Comparison of ENCODE assay signal across 1 cellular context in the genomic region with DNA sequence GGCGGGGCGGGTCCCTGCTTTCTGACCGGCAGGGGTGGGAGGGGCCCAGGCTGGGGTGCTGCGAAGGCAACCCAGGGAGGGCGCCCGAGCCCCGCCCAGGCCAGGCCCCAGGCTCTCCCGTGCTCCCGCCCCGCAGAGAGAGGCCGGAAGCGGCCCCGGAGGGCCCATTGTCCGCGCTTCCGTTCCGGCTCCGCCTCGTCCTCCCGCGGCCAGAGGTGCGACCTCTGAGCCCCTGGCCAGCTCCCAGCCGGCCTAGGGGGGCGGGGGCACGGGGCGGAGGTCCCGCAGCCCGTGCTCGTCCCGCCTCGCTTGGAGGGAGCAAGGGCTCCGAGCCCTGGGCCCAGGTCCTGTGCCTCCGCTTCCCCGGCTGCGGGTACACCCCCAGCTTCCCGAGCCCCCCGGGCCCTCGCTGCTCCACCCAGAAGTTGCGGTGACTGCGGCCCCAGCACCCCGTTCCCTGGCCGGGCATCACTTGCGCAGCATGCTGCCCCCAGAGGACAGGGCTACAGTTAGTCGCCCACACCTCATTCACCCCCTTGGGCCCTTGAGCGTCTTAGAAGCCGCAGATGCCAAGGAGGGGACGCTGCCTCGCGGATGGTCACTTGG.
A peak's percentile ranks its signal among the peaks of the same experiment; 100 is the strongest.
TF ChIP-seq lines count a peak whose summit lies in the region.

No MANE protein-coding gene starts in this region.

TF ChIP-seq in K562, 482 proteins besides CTCF, POLR2A, EP300 and RAD21 (continued from another document and continues in another):
- TF ChIP-seq, protein P1, sequence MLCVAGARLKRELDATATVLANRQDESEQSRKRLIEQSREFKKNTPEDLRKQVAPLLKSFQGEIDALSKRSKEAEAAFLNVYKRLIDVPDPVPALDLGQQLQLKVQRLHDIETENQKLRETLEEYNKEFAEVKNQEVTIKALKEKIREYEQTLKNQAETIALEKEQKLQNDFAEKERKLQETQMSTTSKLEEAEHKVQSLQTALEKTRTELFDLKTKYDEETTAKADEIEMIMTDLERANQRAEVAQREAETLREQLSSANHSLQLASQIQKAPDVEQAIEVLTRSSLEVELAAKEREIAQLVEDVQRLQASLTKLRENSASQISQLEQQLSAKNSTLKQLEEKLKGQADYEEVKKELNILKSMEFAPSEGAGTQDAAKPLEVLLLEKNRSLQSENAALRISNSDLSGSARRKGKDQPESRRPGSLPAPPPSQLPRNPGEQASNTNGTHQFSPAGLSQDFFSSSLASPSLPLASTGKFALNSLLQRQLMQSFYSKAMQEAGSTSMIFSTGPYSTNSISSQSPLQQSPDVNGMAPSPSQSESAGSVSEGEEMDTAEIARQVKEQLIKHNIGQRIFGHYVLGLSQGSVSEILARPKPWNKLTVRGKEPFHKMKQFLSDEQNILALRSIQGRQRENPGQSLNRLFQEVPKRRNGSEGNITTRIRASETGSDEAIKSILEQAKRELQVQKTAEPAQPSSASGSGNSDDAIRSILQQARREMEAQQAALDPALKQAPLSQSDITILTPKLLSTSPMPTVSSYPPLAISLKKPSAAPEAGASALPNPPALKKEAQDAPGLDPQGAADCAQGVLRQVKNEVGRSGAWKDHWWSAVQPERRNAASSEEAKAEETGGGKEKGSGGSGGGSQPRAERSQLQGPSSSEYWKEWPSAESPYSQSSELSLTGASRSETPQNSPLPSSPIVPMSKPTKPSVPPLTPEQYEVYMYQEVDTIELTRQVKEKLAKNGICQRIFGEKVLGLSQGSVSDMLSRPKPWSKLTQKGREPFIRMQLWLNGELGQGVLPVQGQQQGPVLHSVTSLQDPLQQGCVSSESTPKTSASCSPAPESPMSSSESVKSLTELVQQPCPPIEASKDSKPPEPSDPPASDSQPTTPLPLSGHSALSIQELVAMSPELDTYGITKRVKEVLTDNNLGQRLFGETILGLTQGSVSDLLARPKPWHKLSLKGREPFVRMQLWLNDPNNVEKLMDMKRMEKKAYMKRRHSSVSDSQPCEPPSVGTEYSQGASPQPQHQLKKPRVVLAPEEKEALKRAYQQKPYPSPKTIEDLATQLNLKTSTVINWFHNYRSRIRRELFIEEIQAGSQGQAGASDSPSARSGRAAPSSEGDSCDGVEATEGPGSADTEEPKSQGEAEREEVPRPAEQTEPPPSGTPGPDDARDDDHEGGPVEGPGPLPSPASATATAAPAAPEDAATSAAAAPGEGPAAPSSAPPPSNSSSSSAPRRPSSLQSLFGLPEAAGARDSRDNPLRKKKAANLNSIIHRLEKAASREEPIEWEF (CRISPR knock-in tag; IDR thresholded peaks at IDR 0.05) = no peak
- no peak for TF ChIP-seq CBFB (CRISPR knock-in tag; IDR thresholded peaks at IDR 0.05)
- no peak for TF ChIP-seq BACH1 (tag; IDR thresholded peaks at IDR 0.05)
- TF ChIP-seq, protein P2, sequence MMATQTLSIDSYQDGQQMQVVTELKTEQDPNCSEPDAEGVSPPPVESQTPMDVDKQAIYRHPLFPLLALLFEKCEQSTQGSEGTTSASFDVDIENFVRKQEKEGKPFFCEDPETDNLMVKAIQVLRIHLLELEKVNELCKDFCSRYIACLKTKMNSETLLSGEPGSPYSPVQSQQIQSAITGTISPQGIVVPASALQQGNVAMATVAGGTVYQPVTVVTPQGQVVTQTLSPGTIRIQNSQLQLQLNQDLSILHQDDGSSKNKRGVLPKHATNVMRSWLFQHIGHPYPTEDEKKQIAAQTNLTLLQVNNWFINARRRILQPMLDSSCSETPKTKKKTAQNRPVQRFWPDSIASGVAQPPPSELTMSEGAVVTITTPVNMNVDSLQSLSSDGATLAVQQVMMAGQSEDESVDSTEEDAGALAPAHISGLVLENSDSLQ (IDR thresholded peaks at IDR 0.05) = no peak
- TF ChIP-seq POLR2G (IDR thresholded peaks at IDR 0.05; ENCODE audit: low read depth, low read length) = peak; percentile 85
- TF ChIP-seq MYC (IDR thresholded peaks at IDR 0.05; ENCODE audit: low read depth, low read length) = no peak
- TF ChIP-seq MYC (CRISPR knock-in tag; IDR thresholded peaks at IDR 0.05; ENCODE audit: borderline replicate concordance, low read depth) = no peak
- peak; percentile 15; the same call in 1 of the 2 replicates for TF ChIP-seq ELF1 (tag; IDR thresholded peaks at IDR 0.05)
- TF ChIP-seq SIN3B (IDR thresholded peaks at IDR 0.05; ENCODE audit: low read depth) = peak; percentile 49; the same call in 1 of the 2 replicates
- no peak for TF ChIP-seq TCF7L2 (IDR thresholded peaks at IDR 0.05; ENCODE audit: low read depth, low read length)
- peak; percentile 13 for TF ChIP-seq PCBP1 (IDR thresholded peaks at IDR 0.05; ENCODE audit: low read depth, low read length, poor library complexity, severe bottlenecking)
- TF ChIP-seq, protein P3, sequence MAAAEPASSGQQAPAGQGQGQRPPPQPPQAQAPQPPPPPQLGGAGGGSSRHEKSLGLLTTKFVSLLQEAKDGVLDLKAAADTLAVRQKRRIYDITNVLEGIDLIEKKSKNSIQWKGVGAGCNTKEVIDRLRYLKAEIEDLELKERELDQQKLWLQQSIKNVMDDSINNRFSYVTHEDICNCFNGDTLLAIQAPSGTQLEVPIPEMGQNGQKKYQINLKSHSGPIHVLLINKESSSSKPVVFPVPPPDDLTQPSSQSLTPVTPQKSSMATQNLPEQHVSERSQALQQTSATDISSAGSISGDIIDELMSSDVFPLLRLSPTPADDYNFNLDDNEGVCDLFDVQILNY (CRISPR knock-in tag; IDR thresholded peaks at IDR 0.05) = no peak
- no peak for TF ChIP-seq MED1 (CRISPR knock-in tag; IDR thresholded peaks at IDR 0.05; ENCODE audit: borderline replicate concordance)
- TF ChIP-seq, protein P4, sequence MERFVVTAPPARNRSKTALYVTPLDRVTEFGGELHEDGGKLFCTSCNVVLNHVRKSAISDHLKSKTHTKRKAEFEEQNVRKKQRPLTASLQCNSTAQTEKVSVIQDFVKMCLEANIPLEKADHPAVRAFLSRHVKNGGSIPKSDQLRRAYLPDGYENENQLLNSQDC (CRISPR knock-in tag; IDR thresholded peaks at IDR 0.05) = no peak
- TF ChIP-seq, protein P5, sequence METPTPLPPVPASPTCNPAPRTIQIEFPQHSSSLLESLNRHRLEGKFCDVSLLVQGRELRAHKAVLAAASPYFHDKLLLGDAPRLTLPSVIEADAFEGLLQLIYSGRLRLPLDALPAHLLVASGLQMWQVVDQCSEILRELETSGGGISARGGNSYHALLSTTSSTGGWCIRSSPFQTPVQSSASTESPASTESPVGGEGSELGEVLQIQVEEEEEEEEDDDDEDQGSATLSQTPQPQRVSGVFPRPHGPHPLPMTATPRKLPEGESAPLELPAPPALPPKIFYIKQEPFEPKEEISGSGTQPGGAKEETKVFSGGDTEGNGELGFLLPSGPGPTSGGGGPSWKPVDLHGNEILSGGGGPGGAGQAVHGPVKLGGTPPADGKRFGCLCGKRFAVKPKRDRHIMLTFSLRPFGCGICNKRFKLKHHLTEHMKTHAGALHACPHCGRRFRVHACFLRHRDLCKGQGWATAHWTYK (CRISPR knock-in tag; IDR thresholded peaks at IDR 0.05) = peak; percentile 63; the same call in 1 of the 2 replicates
- TF ChIP-seq, protein P6, sequence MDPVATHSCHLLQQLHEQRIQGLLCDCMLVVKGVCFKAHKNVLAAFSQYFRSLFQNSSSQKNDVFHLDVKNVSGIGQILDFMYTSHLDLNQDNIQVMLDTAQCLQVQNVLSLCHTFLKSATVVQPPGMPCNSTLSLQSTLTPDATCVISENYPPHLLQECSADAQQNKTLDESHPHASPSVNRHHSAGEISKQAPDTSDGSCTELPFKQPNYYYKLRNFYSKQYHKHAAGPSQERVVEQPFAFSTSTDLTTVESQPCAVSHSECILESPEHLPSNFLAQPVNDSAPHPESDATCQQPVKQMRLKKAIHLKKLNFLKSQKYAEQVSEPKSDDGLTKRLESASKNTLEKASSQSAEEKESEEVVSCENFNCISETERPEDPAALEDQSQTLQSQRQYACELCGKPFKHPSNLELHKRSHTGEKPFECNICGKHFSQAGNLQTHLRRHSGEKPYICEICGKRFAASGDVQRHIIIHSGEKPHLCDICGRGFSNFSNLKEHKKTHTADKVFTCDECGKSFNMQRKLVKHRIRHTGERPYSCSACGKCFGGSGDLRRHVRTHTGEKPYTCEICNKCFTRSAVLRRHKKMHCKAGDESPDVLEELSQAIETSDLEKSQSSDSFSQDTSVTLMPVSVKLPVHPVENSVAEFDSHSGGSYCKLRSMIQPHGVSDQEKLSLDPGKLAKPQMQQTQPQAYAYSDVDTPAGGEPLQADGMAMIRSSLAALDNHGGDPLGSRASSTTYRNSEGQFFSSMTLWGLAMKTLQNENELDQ (CRISPR knock-in tag; IDR thresholded peaks at IDR 0.05; ENCODE audit: borderline replicate concordance) = peak; percentile 90
- no peak for TF ChIP-seq THRAP3 (IDR thresholded peaks at IDR 0.05; ENCODE audit: borderline replicate concordance)
- TF ChIP-seq, protein P7, sequence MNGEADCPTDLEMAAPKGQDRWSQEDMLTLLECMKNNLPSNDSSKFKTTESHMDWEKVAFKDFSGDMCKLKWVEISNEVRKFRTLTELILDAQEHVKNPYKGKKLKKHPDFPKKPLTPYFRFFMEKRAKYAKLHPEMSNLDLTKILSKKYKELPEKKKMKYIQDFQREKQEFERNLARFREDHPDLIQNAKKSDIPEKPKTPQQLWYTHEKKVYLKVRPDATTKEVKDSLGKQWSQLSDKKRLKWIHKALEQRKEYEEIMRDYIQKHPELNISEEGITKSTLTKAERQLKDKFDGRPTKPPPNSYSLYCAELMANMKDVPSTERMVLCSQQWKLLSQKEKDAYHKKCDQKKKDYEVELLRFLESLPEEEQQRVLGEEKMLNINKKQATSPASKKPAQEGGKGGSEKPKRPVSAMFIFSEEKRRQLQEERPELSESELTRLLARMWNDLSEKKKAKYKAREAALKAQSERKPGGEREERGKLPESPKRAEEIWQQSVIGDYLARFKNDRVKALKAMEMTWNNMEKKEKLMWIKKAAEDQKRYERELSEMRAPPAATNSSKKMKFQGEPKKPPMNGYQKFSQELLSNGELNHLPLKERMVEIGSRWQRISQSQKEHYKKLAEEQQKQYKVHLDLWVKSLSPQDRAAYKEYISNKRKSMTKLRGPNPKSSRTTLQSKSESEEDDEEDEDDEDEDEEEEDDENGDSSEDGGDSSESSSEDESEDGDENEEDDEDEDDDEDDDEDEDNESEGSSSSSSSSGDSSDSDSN (IDR thresholded peaks at IDR 0.05; ENCODE audit: borderline replicate concordance in 1 of 2, low read depth in 2 of 2, low read length in 2 of 2) = peak in 1 of 2 experiments; percentile 54; a peak in 1 of 4 replicates
- TF ChIP-seq KLF16 (IDR thresholded peaks at IDR 0.05) = no peak
- TF ChIP-seq, protein P8, sequence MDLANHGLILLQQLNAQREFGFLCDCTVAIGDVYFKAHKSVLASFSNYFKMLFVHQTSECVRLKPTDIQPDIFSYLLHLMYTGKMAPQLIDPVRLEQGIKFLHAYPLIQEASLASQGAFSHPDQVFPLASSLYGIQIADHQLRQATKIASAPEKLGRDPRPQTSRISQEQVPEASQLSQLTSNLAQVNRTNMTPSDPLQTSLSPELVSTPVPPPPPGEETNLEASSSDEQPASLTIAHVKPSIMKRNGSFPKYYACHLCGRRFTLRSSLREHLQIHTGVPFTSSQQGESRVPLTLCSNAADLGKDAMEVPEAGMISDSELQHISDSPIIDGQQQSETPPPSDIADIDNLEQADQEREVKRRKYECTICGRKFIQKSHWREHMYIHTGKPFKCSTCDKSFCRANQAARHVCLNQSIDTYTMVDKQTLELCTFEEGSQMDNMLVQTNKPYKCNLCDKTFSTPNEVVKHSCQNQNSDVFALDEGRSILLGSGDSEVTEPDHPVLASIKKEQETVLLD (IDR thresholded peaks at IDR 0.05) = no peak
- peak; percentile 86 to 94 for TF ChIP-seq MAZ (CRISPR knock-in tag; conservative IDR thresholded peaks at IDR 0.05 in 1 of 2, IDR thresholded peaks at IDR 0.05 in 1 of 2)
- TF ChIP-seq, protein P9, sequence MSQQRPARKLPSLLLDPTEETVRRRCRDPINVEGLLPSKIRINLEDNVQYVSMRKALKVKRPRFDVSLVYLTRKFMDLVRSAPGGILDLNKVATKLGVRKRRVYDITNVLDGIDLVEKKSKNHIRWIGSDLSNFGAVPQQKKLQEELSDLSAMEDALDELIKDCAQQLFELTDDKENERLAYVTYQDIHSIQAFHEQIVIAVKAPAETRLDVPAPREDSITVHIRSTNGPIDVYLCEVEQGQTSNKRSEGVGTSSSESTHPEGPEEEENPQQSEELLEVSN (IDR thresholded peaks at IDR 0.05; ENCODE audit: borderline replicate concordance in 1 of 2, extremely low read depth in 1 of 2, insufficient read depth in 1 of 2, insufficient read length in 1 of 2, low read depth in 1 of 2, low read length in 1 of 2, poor library complexity in 1 of 2, severe bottlenecking in 1 of 2) = peak in 1 of 2 experiments; percentile 80
- TF ChIP-seq MBD2 (IDR thresholded peaks at IDR 0.05; ENCODE audit: borderline replicate concordance, low read depth) = 0 out of 2 replicates have a peak, but pooled peaks have one; percentile 25
- TF ChIP-seq ATF1 (CRISPR knock-in tag; IDR thresholded peaks at IDR 0.05) = no peak
- no peak; the same call in 1 of the 2 replicates for TF ChIP-seq ATF1 (tag; IDR thresholded peaks at IDR 0.05)
- TF ChIP-seq SIN3A (IDR thresholded peaks at IDR 0.05; ENCODE audit: borderline replicate concordance in 2 of 2, control insufficient read depth in 1 of 2, low read depth in 2 of 2, low read length in 2 of 2) = no peak
- peak; percentile 27; the same call in 1 of the 2 replicates for TF ChIP-seq CTBP1 (IDR thresholded peaks at IDR 0.05; ENCODE audit: borderline replicate concordance)
- no peak for TF ChIP-seq GTF2F1 (IDR thresholded peaks at IDR 0.05; ENCODE audit: low read depth, low read length)
- TF ChIP-seq, protein P10, sequence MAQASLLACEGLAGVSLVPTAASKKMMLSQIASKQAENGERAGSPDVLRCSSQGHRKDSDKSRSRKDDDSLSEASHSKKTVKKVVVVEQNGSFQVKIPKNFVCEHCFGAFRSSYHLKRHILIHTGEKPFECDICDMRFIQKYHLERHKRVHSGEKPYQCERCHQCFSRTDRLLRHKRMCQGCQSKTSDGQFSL (CRISPR knock-in tag; IDR thresholded peaks at IDR 0.05) = no peak
- TF ChIP-seq, protein P10 (tag; IDR thresholded peaks at IDR 0.05) = no peak
- TF ChIP-seq PHF8 (IDR thresholded peaks at IDR 0.05; ENCODE audit: borderline replicate concordance, low read length) = peak; percentile 70; the same call in 1 of the 2 replicates
- TF ChIP-seq, protein P11, sequence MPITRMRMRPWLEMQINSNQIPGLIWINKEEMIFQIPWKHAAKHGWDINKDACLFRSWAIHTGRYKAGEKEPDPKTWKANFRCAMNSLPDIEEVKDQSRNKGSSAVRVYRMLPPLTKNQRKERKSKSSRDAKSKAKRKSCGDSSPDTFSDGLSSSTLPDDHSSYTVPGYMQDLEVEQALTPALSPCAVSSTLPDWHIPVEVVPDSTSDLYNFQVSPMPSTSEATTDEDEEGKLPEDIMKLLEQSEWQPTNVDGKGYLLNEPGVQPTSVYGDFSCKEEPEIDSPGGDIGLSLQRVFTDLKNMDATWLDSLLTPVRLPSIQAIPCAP (CRISPR knock-in tag; IDR thresholded peaks at IDR 0.05; ENCODE audit: borderline replicate concordance) = no peak
- TF ChIP-seq ZNF583 (CRISPR knock-in tag; IDR thresholded peaks at IDR 0.05) = no peak
- TF ChIP-seq RBFOX2 (IDR thresholded peaks at IDR 0.05; ENCODE audit: low read depth, low read length) = peak; percentile 80
